In the genomic region with DNA sequence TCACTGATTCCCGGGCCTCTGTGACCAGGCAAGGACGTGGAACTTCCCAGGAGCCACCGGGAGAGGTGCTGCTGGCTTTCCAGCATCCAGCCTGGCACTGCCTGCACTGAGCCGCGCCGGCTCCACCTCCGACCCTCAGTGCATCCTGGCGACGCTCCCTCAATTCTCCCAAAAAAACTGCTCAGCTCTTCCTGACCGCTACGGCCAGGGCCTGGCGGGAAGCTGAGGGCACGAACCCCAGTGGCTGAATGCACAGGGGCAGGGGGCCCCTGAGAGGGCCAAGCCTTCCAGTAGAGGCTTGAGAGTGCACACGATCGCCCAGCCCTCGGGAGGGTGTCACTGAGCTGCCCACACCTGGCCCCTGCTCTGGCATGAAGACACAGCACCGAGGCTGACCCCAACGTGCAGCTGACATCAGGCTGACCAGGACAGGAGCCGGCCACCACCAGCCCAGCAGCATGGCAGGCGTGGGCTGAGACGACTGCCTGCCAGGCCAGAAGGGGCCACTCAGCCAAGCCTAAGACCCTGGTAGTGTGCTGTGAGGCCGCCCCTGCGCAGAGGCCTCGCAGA, we compare ENCODE assay signal across 19 cellular contexts. TPM values are rescaled to one million over a fixed set of nuclear protein-coding genes. Genes with fewer than 3 reads are reported as not detected.
A peak's percentile ranks its signal among the peaks of the same experiment; 100 is the strongest.
DNase-seq lines count a peak whose midpoint lies in the region; ATAC-seq and TF ChIP-seq lines count a peak whose summit lies in the region.
"Had no signal": no experiment of that assay in that cellular context is flagged by ENCODE, and none has a peak within 500 bp of the region (broad histone marks: within the 10 kb centered on the region; RNA-seq: fewer than 3 reads in every experiment).

No MANE protein-coding gene starts in this region.

- H2BK120ac ChIP-seq in mesenchymal stem cell (ENCODE audit: low read depth, low read length), result no peak overlapping the region

- H4K91ac ChIP-seq in mesenchymal stem cell (ENCODE audit: low read length), result peak overlapping the region; percentile 40

- peak overlapping the region; percentile 12 for H2BK15ac ChIP-seq in mesenchymal stem cell (ENCODE audit: low read depth, poor library complexity, severe bottlenecking)

- no peak overlapping the region for H2BK5ac ChIP-seq in mesenchymal stem cell (ENCODE audit: low read depth, low read length, poor library complexity, severe bottlenecking)

- H3K27ac ChIP-seq in right atrium auricular region (peak overlapping the region in 1 of 2 donors; percentile 57), mesenchymal stem cell (ENCODE audit: low read length, poor library complexity, severe bottlenecking) (no peak overlapping the region)

- H3K4ac ChIP-seq in mesenchymal stem cell (ENCODE audit: low read depth in 1 of 2, low read length in 2 of 2), result no peak overlapping the region

- H3K23ac ChIP-seq in mesenchymal stem cell (ENCODE audit: low read length in 2 of 2), result peak overlapping the region in 1 of 2 experiments; percentile 23

- H2AK5ac ChIP-seq in mesenchymal stem cell (ENCODE audit: low read length, severe bottlenecking), result no peak overlapping the region

- H3K36me3 ChIP-seq in right atrium auricular region (peaks cover 34% of the 10 kb centered on the region), mesenchymal stem cell (ENCODE audit: control insufficient read depth in 1 of 2, insufficient read depth in 2 of 2, low read depth in 1 of 2, low read length in 2 of 2) (peaks cover 41 to 84% of the 10 kb centered on the region in 2 experiments)

- no peak overlapping the region for H2AFZ ChIP-seq in mesenchymal stem cell (ENCODE audit: low read depth, low read length)

- no peak overlapping the region for H3K18ac ChIP-seq in mesenchymal stem cell (ENCODE audit: low read depth in 1 of 2, low read length in 2 of 2)

- DNase-seq in Right ventricle myocardium inferior (ENCODE audit: missing footprints) (peak; percentile 34), right atrium auricular region (ENCODE audit: low spot score) (no peak), epidermal melanocyte (ENCODE audit: insufficient read length, low spot score) (peak; percentile 7), mesenchymal stem cell (no peak), Kasumi-1 (lab: John Stamatoyannopoulos, UW) (no peak)
- DNase-seq in central memory CD4-positive, alpha-beta T cell, result no peak
- DNase-seq: ACHN, COR-L47, foreskin fibroblast, MG63, NCI-H187 treated with DMSO at 0.1 percent for 48 hours, NCI-H526, T-helper 1 cell had no signal

- ATAC-seq in Right ventricle myocardium inferior, result no peak
- ATAC-seq in GM21529 (IDR thresholded peaks at IDR 0.05; ENCODE audit: unreplicated experiment), result no peak
- no peak for ATAC-seq in GM21737 (IDR thresholded peaks at IDR 0.05; ENCODE audit: unreplicated experiment)
- ATAC-seq: GM12878; stimulated activated memory B cell treated with anti-CD40 and anti-IgM and Interleukin-4, amounts not matched to agents 10 μg/mL and 1 μg/mL and 100 μg/mL, for 72 hours had no signal

- TF ChIP-seq CTCF in right atrium auricular region (IDR thresholded peaks at IDR 0.05), result no peak

- H3K9me3 ChIP-seq in right atrium auricular region (no peaks in the 10 kb centered on the region), mesenchymal stem cell (ENCODE audit: control insufficient read depth, low read length) (no peaks in the 10 kb centered on the region)
- H3K9me3 ChIP-seq: HAP-1, MG63 had no signal

- 93% methylated on average over 22 of the region's 24 CpGs for WGBS in mesenchymal stem cell

- H3K14ac ChIP-seq in mesenchymal stem cell (ENCODE audit: low read length in 2 of 2), result no peak overlapping the region

- peaks cover 9% of the 10 kb centered on the region for H3K79me1 ChIP-seq in mesenchymal stem cell (replicated peaks; ENCODE audit: low read length, poor library complexity, severe bottlenecking)

- H3K9ac ChIP-seq in mesenchymal stem cell (ENCODE audit: low read length), result no peak overlapping the region

- peaks cover 0 to 57% of the 10 kb centered on the region in 2 donors for H3K4me1 ChIP-seq in right atrium auricular region
- H3K4me1 ChIP-seq in mesenchymal stem cell (ENCODE audit: control insufficient read depth, insufficient read depth, low read depth, low read length), result peaks cover 57% of the 10 kb centered on the region

- no peak overlapping the region for H4K8ac ChIP-seq in mesenchymal stem cell (ENCODE audit: low read length)

- no peak overlapping the region for H3K4me3 ChIP-seq in right atrium auricular region
- H3K4me3 ChIP-seq in mesenchymal stem cell (ENCODE audit: insufficient read depth in 1 of 2, low read depth in 1 of 2, low read length in 2 of 2), result no peak overlapping the region
- H3K4me3 ChIP-seq: GM12878, HAP-1, MG63, skin epidermis had no signal

- H3K4me2 ChIP-seq in mesenchymal stem cell (ENCODE audit: low read length, poor library complexity, severe bottlenecking), result no peak overlapping the region

- H3K27me3 ChIP-seq in right atrium auricular region (no peaks in the 10 kb centered on the region), mesenchymal stem cell (ENCODE audit: control insufficient read depth in 1 of 2, insufficient read depth in 1 of 2, low read length in 2 of 2) (no peaks in the 10 kb centered on the region)
- H3K27me3 ChIP-seq: MG63 had no signal

- no peak overlapping the region for H2BK12ac ChIP-seq in mesenchymal stem cell (ENCODE audit: low read length in 2 of 2)

- intact Hi-C loops in Right ventricle myocardium inferior (cut with DNase I), result no loop called here

RNA-seq across cellular contexts. Expression of gene CTBP1, which starts 6.9 kb away (rescaled TPM):
- total RNA-seq in Right ventricle myocardium inferior (121 TPM), right atrium auricular region (100 to 1,000 TPM; 104 to 140 TPM)
- 96.7 TPM for polyA plus RNA-seq in mesenchymal stem cell (2013, experiment 1 of 2)
- polyA plus RNA-seq in mesenchymal stem cell (2013, experiment 2 of 2), result 92.8 TPM

RNA-seq across cellular contexts. Expression of gene MAEA, which starts 47.7 kb away (rescaled TPM):
- total RNA-seq in Right ventricle myocardium inferior (50.4 TPM), right atrium auricular region (10 to 100 TPM; 46.0 to 51.7 TPM)
- polyA plus RNA-seq in mesenchymal stem cell (2013, experiment 1 of 2), result 37.6 TPM
- polyA plus RNA-seq in mesenchymal stem cell (2013, experiment 2 of 2), result 37.1 TPM

Comparison
In these comparisons a context has a peak if more than half of its experiments do, and no peak if none do; other contexts are left out.
1. DNase-seq: peak in Right ventricle myocardium inferior (single experiment) and epidermal melanocyte (single experiment); none in right atrium auricular region (single experiment), mesenchymal stem cell (single experiment), Kasumi-1 (0 of 2) and central memory CD4-positive, alpha-beta T cell (single experiment).